Comparison of ENCODE assay signal across 13 cellular contexts in genomic region chrX:149198980-149199732, GRCh38.
DNase-seq lines count a peak whose midpoint lies in the region; ATAC-seq and TF ChIP-seq lines count a peak whose summit lies in the region.
"Had no signal": no experiment of that assay in that cellular context is flagged by ENCODE, and none has a peak within 500 bp of the region (broad histone marks: within the 10 kb centered on the region; RNA-seq: fewer than 3 reads in every experiment).

No MANE protein-coding gene starts in this region.

- no peak overlapping the region for H2BK15ac ChIP-seq in mesendoderm (replicated peaks; ENCODE audit: low read depth)

- no peaks in the 10 kb centered on the region for H3K79me1 ChIP-seq in mesendoderm (ENCODE audit: low read length)

- no CpG with 5 or more reads among the region's 11 CpGs for WGBS in mesendoderm (ENCODE audit: extremely low coverage, insufficient coverage, low lambda C conversion rate)

- H3K4me1 Mint-ChIP-seq in stimulated activated naive B cell treated with anti-CD40 and anti-IgM and Interleukin-4, amounts not matched to agents 10 μg/mL and 1 μg/mL and 100 μg/mL, for 72 hours: no peaks in the 10 kb centered on the region
- no peaks in the 10 kb centered on the region for H3K4me1 Mint-ChIP-seq in osteocyte (ENCODE audit: unreplicated experiment)
- H3K4me1 Mint-ChIP-seq: brain had no signal

- peak overlapping the region in 1 of 2 donors; percentile 22 for H3K4me3 Mint-ChIP-seq in stimulated activated naive B cell treated with anti-CD40 and anti-IgM and Interleukin-4, amounts not matched to agents 10 μg/mL and 1 μg/mL and 100 μg/mL, for 72 hours
- no peak overlapping the region for H3K4me3 Mint-ChIP-seq in osteocyte (ENCODE audit: unreplicated experiment)
- H3K4me3 Mint-ChIP-seq: brain; effector memory CD8-positive, alpha-beta T cell had no signal

- no peak for TF ChIP-seq CTCF in osteocyte (IDR thresholded peaks at IDR 0.05)

- no peak overlapping the region for H3K18ac ChIP-seq in mesendoderm (ENCODE audit: low read length)

- no peaks in the 10 kb centered on the region for H3K4me1 ChIP-seq in mesendoderm (ENCODE audit: control insufficient read depth, low read depth, low read length)
- H3K4me1 ChIP-seq: vagina had no signal

- ATAC-seq in activated naive CD4-positive, alpha-beta T cell treated with anti-CD3 and anti-CD28 coated beads, Interleukin-2, amount 50 U/mL, for 72 hours: peak; percentile 88 to 97
- ATAC-seq in GM21576 (IDR thresholded peaks at IDR 0.05; ENCODE audit: unreplicated experiment) (peak; percentile 79), HG03342 (IDR thresholded peaks at IDR 0.05; ENCODE audit: unreplicated experiment) (peak; percentile 70)
- ATAC-seq in stimulated activated naive B cell treated with anti-CD40 and anti-IgM and Interleukin-4, amounts not matched to agents 10 μg/mL and 1 μg/mL and 100 μg/mL, for 72 hours (replicated peaks): peak; percentile 74 to 91
- ATAC-seq: effector memory CD8-positive, alpha-beta T cell; left cardiac atrium had no signal

- H3K4ac ChIP-seq in mesendoderm (ENCODE audit: low read depth, low read length): no peak overlapping the region

- no peaks in the 10 kb centered on the region for H3K36me3 Mint-ChIP-seq in activated naive CD4-positive, alpha-beta T cell treated with anti-CD3 and anti-CD28 coated beads, Interleukin-2, amount 50 U/mL, for 72 hours
- no peaks in the 10 kb centered on the region for H3K36me3 Mint-ChIP-seq in stimulated activated naive B cell treated with anti-CD40 and anti-IgM and Interleukin-4, amounts not matched to agents 10 μg/mL and 1 μg/mL and 100 μg/mL, for 72 hours
- H3K36me3 Mint-ChIP-seq in osteocyte (ENCODE audit: unreplicated experiment): no peaks in the 10 kb centered on the region
- H3K36me3 Mint-ChIP-seq: brain had no signal

- H3K27me3 ChIP-seq in mesendoderm (ENCODE audit: insufficient read depth, low read length, poor library complexity): no peaks in the 10 kb centered on the region
- H3K27me3 ChIP-seq: vagina had no signal

- H3K9me3 Mint-ChIP-seq in activated naive CD4-positive, alpha-beta T cell treated with anti-CD3 and anti-CD28 coated beads, Interleukin-2, amount 50 U/mL, for 72 hours: no peaks in the 10 kb centered on the region
- H3K9me3 Mint-ChIP-seq in stimulated activated naive B cell treated with anti-CD40 and anti-IgM and Interleukin-4, amounts not matched to agents 10 μg/mL and 1 μg/mL and 100 μg/mL, for 72 hours: peaks cover 0 to 4% of the 10 kb centered on the region in 2 donors
- peaks cover 34% of the 10 kb centered on the region for H3K9me3 Mint-ChIP-seq in osteocyte (ENCODE audit: unreplicated experiment)

- no peak overlapping the region for H3K4me3 ChIP-seq in mesendoderm (ENCODE audit: low read length)
- H3K4me3 ChIP-seq: vagina had no signal

- H3K4me2 ChIP-seq in mesendoderm (ENCODE audit: low read length): no peak overlapping the region

- H3K27ac ChIP-seq in mesendoderm (ENCODE audit: low read depth, low read length): no peak overlapping the region
- H3K27ac ChIP-seq: vagina had no signal

- no peak overlapping the region for H2BK5ac ChIP-seq in mesendoderm (ENCODE audit: low read length)

- no peak overlapping the region for H3K56ac ChIP-seq in mesendoderm (ENCODE audit: low read length)

- no peak overlapping the region for H3K23ac ChIP-seq in mesendoderm (ENCODE audit: low read length)

- H4K5ac ChIP-seq in mesendoderm (ENCODE audit: low read length): no peak overlapping the region

- no peak overlapping the region for H2BK120ac ChIP-seq in mesendoderm (ENCODE audit: low read depth, low read length)

- no peaks in the 10 kb centered on the region for H3K79me2 ChIP-seq in mesendoderm (ENCODE audit: control insufficient read depth, insufficient read depth, low read length)

- no peak overlapping the region for H3K27ac Mint-ChIP-seq in activated naive CD4-positive, alpha-beta T cell treated with anti-CD3 and anti-CD28 coated beads, Interleukin-2, amount 50 U/mL, for 72 hours
- no peak overlapping the region for H3K27ac Mint-ChIP-seq in stimulated activated naive B cell treated with anti-CD40 and anti-IgM and Interleukin-4, amounts not matched to agents 10 μg/mL and 1 μg/mL and 100 μg/mL, for 72 hours
- H3K27ac Mint-ChIP-seq in osteocyte (ENCODE audit: unreplicated experiment): no peak overlapping the region
- H3K27ac Mint-ChIP-seq: brain; effector memory CD8-positive, alpha-beta T cell had no signal

- no peak overlapping the region for H2AK5ac ChIP-seq in mesendoderm (ENCODE audit: low read length)

- no peaks in the 10 kb centered on the region for H3K36me3 ChIP-seq in mesendoderm (ENCODE audit: control insufficient read depth, insufficient read depth, low read length)
- H3K36me3 ChIP-seq: vagina had no signal

- no peak overlapping the region for H3K9ac ChIP-seq in mesendoderm (ENCODE audit: low read length)

- peak in 1 of 2 donors; percentile 52 for DNase-seq in activated naive CD4-positive, alpha-beta T cell treated with anti-CD3 and anti-CD28 coated beads, Interleukin-2, amount 50 U/mL, for 72 hours (ENCODE audit: low spot score in 2 of 2)
- DNase-seq in activated naive CD4-positive, alpha-beta T cell (lab: John Stamatoyannopoulos, UW): no peak
- peak; percentile 20 for DNase-seq in stimulated activated naive B cell treated with anti-CD40 and anti-IgM and Interleukin-4, amounts not matched to agents 10 μg/mL and 1 μg/mL and 100 μg/mL, for 72 hours
- DNase-seq in mesendoderm (no peak), osteocyte (ENCODE audit: extremely low spot score, unreplicated experiment) (no peak), T1000 (lab: John Stamatoyannopoulos, UW) (no peak)
- DNase-seq: effector memory CD8-positive, alpha-beta T cell; Karpas-422; left cardiac atrium had no signal

- peaks cover 5% of the 10 kb centered on the region in 2 donors for H3K27me3 Mint-ChIP-seq in stimulated activated naive B cell treated with anti-CD40 and anti-IgM and Interleukin-4, amounts not matched to agents 10 μg/mL and 1 μg/mL and 100 μg/mL, for 72 hours
- no peaks in the 10 kb centered on the region for H3K27me3 Mint-ChIP-seq in osteocyte (ENCODE audit: unreplicated experiment)
- H3K27me3 Mint-ChIP-seq: brain had no signal

- H4K8ac ChIP-seq in mesendoderm (ENCODE audit: low read depth, low read length): no peak overlapping the region
